Comparison of ENCODE assay signal across 8 cellular contexts in the genomic region with DNA sequence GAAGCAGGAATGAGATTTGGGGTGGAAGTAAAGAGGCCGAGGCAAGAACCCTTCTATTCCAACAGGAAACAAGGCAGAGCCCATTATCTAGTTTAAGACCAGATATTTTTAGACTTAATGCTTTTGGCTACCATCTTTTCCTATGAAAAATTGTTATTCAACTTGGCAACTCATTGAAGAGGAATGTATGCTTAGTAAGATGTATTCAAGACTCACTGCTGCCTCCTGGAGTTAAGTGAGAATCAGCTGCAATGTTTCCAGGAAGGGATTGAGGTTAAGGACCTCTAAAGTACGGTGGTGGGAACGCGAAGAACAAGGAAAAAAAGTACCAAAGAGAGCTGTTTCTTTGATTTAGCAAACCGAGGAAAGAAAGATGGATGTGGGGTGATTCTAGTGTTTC.
DNase-seq lines count a peak whose midpoint lies in the region; ATAC-seq and TF ChIP-seq lines count a peak whose summit lies in the region.

No MANE protein-coding gene starts in this region.

- DNase-seq in left ventricle myocardium inferior (no peak), Right ventricle myocardium superior (no peak), PC-3 (peak; percentile 81), fibroblast of the aortic adventitia (ENCODE audit: low read depth) (peak; percentile 76), GM20000 (ENCODE audit: low spot score) (no peak)
- DNase-seq in activated effector memory CD4-positive, alpha-beta T cell treated with anti-CD3 and anti-CD28 coated beads, Interleukin-2, amount 50 U/mL, for 16 hours, result no peak

- POLR2A ChIA-PET in PC-3 (lab: Charles Lee; ENCODE audit: unreplicated experiment), result no interaction called here

- BruUV-seq in PC-3 (replicated peaks; lab: Mats Ljungman, UMichigan), result no TSS peak

- H3K79me2 ChIP-seq in PC-3 (ENCODE audit: low read length), result no peaks in the 10 kb centered on the region

- intact Hi-C loops in left ventricle myocardium inferior (cut with micrococcal nuclease) (no loop called here), Right ventricle myocardium superior (cut with DNase I) (no loop called here), PC-3 (cut with micrococcal nuclease) (no loop called here)

- no peaks in the 10 kb centered on the region for H3K9me2 ChIP-seq in PC-3 (replicated peaks; ENCODE audit: low read length)

- no peak overlapping the region for H3K4me3 ChIP-seq in left ventricle myocardium inferior
- no peak overlapping the region for H3K4me3 ChIP-seq in PC-3 (ENCODE audit: low read length)
- no peak overlapping the region for H3K4me3 ChIP-seq in fibroblast of the aortic adventitia (ENCODE audit: low read depth, low read length)

- H3K4me1 ChIP-seq in left ventricle myocardium inferior (peaks cover 87% of the 10 kb centered on the region), PC-3 (ENCODE audit: insufficient read depth, low read length) (peaks cover 4% of the 10 kb centered on the region; the same call in 1 of the 2 replicates)

- no peak overlapping the region for H3K9ac ChIP-seq in PC-3 (ENCODE audit: low read length)

- H4K20me1 ChIP-seq in PC-3 (ENCODE audit: low read length), result no peaks in the 10 kb centered on the region

- TF ChIP-seq CTCF in left ventricle myocardium inferior (IDR thresholded peaks at IDR 0.05; ENCODE audit: borderline replicate concordance) (peak; percentile 33), PC-3 (conservative IDR thresholded peaks at IDR 0.05; ENCODE audit: low read depth, low read length) (peak; percentile 79), fibroblast of the aortic adventitia (IDR thresholded peaks at IDR 0.05; ENCODE audit: insufficient read depth, low read length) (peak; percentile 52), GM20000 (IDR thresholded peaks at IDR 0.05; ENCODE audit: extremely low read depth, missing control alignments) (no peak)

- 0 out of 2 replicates have a peak overlapping the region, but pooled peaks have one; percentile 24 for H3K4me2 ChIP-seq in PC-3 (ENCODE audit: low read length)

- H3K36me3 ChIP-seq in left ventricle myocardium inferior, result peaks cover 3% of the 10 kb centered on the region
- no peaks in the 10 kb centered on the region for H3K36me3 ChIP-seq in PC-3 (ENCODE audit: low read depth, low read length)

- no peak for ATAC-seq in Right ventricle myocardium superior (ENCODE audit: poor library complexity)
- peak; percentile 22; the same call in 1 of the 2 replicates for ATAC-seq in PC-3
- no peak for ATAC-seq in HG03139 (IDR thresholded peaks at IDR 0.05; ENCODE audit: unreplicated experiment)
- no peak for ATAC-seq in GM21825 (IDR thresholded peaks at IDR 0.05; ENCODE audit: unreplicated experiment)

- CTCF ChIA-PET in PC-3 (lab: Charles Lee), result no interaction called here

- H3F3A ChIP-seq in PC-3 (ENCODE audit: low read length, unreplicated experiment), result no peaks in the 10 kb centered on the region

- H3K27ac ChIP-seq in left ventricle myocardium inferior (replicated peaks) (no peak overlapping the region), PC-3 (ENCODE audit: low read length) (no peak overlapping the region)

- no peak overlapping the region for H2AFZ ChIP-seq in PC-3 (ENCODE audit: low read length)

- H3K27me3 ChIP-seq in left ventricle myocardium inferior (ENCODE audit: low read depth) (no peaks in the 10 kb centered on the region), PC-3 (ENCODE audit: low read length) (no peaks in the 10 kb centered on the region)

- H3K9me3 ChIP-seq in left ventricle myocardium inferior (replicated peaks), result no peaks in the 10 kb centered on the region
- no peaks in the 10 kb centered on the region for H3K9me3 ChIP-seq in PC-3 (ENCODE audit: low read length)

Comparison
In these comparisons a context has a peak if more than half of its experiments do, and no peak if none do; other contexts are left out.
1. DNase-seq: peak in PC-3 (single experiment) and fibroblast of the aortic adventitia (single experiment); none in left ventricle myocardium inferior (single experiment), Right ventricle myocardium superior (single experiment), activated effector memory CD4-positive, alpha-beta T cell treated with anti-CD3 and anti-CD28 coated beads, Interleukin-2, amount 50 U/mL, for 16 hours (single experiment) and GM20000 (single experiment).